13 cellular contexts compared by ENCODE assay signal in the genomic region with DNA sequence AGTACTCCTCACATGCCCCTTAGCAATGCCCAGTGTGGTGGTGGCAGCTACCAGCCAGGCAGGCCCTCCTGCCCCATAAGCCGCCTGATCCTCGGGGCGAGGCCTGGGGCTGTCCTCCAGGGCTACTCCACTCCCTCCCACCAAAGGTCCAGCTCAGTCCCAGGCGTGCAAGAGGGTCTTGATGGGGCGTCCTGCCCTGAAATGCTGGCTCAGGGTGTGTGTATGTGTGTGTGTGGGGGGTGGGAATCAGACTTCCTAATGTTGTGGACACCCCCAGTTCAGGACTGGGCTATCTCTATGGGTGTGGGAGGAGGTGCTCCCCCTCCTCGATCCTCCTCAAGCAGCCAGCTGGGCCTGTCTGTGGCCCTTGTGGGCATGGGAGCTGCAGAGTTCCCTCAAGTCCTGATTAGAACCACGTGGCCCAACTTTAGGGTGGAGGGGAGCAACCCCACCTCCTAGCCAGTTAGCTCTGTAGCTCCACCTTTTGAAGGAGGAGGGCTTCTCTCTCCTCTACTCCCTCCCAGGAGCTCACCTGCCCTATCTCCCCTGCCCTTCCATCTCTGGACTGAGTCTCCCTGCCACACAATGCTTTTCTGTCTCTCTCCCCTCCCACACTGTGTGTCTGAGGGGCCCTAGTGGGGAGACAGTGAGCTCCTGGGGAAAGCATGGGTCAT. TPM values are rescaled to one million over a fixed set of nuclear protein-coding genes. Genes with fewer than 3 reads are reported as not detected.
DNase-seq lines count a peak whose midpoint lies in the region; ATAC-seq and TF ChIP-seq lines count a peak whose summit lies in the region.
"Had no signal": no experiment of that assay in that cellular context is flagged by ENCODE, and none has a peak within 500 bp of the region (broad histone marks: within the 10 kb centered on the region; RNA-seq: fewer than 3 reads in every experiment).

No MANE protein-coding gene starts in this region.

- H3K4me1 ChIP-seq in PC-3 (ENCODE audit: insufficient read depth, low read length) (no peaks in the 10 kb centered on the region), esophagus squamous epithelium (peaks cover 0 to 45% (median 6%) of the 10 kb centered on the region in 3 donors), OCI-LY7 (ENCODE audit: insufficient read depth, low read length, poor library complexity, severe bottlenecking) (no peaks in the 10 kb centered on the region)

- no peaks in the 10 kb centered on the region for H3F3A ChIP-seq in PC-3 (ENCODE audit: low read length, unreplicated experiment)

- POLR2A ChIA-PET in PC-3 (lab: Charles Lee; ENCODE audit: unreplicated experiment): no interaction called here
- POLR2A ChIA-PET in OCI-LY7 (lab: Charles Lee): no interaction called here

- H4K20me1 ChIP-seq in PC-3 (ENCODE audit: low read length): no peaks in the 10 kb centered on the region
- no peaks in the 10 kb centered on the region for H4K20me1 ChIP-seq in OCI-LY7 (ENCODE audit: insufficient read depth, low read length)

- ATAC-seq in PC-3: peak; percentile 12; the same call in 1 of the 2 replicates

- H3K27ac ChIP-seq in PC-3 (ENCODE audit: low read length): no peak overlapping the region
- peak overlapping the region; percentile 46 to 79 (median 66) for H3K27ac ChIP-seq in esophagus squamous epithelium
- peak overlapping the region in 16 of 21 experiments; percentile 31 to 83 (median 63) for H3K27ac ChIP-seq in skin epidermis
- H3K27ac ChIP-seq in OCI-LY7 (ENCODE audit: low read depth, low read length, poor library complexity, severe bottlenecking): no peak overlapping the region

- H3K79me2 ChIP-seq in PC-3 (ENCODE audit: low read length) (no peaks in the 10 kb centered on the region), OCI-LY7 (ENCODE audit: insufficient read depth, low read depth, low read length) (no peaks in the 10 kb centered on the region)

- H3K4me2 ChIP-seq in PC-3 (ENCODE audit: low read length) (no peak overlapping the region), OCI-LY7 (ENCODE audit: low read length) (no peak overlapping the region)

- H3K9me2 ChIP-seq in PC-3 (replicated peaks; ENCODE audit: low read length) (no peaks in the 10 kb centered on the region), OCI-LY7 (ENCODE audit: insufficient read depth, low read length) (no peaks in the 10 kb centered on the region)

- 80 to 93% methylated on average over 1 to 3 of the region's 7 CpGs for WGBS in esophagus squamous epithelium, 2 donors

- H3K9ac ChIP-seq in PC-3 (ENCODE audit: low read length): no peak overlapping the region

- no peak for TF ChIP-seq CTCF in PC-3 (conservative IDR thresholded peaks at IDR 0.05; ENCODE audit: low read depth, low read length)
- TF ChIP-seq CTCF in esophagus squamous epithelium (IDR thresholded peaks at IDR 0.05): no peak
- no peak for TF ChIP-seq CTCF in OCI-LY7 (conservative IDR thresholded peaks at IDR 0.05; ENCODE audit: low read length)

- intact Hi-C loops in PC-3 (cut with micrococcal nuclease): no loop called here
- intact Hi-C loops in esophagus squamous epithelium (cut with DNase I): no loop called here
- intact Hi-C loops in OCI-LY7 (cut with micrococcal nuclease; ENCODE audit: unreplicated experiment): no loop called here

- no TSS peak for BruUV-seq in PC-3 (replicated peaks; lab: Mats Ljungman, UMichigan)
- no TSS peak for BruUV-seq in OCI-LY7 (replicated peaks; lab: Mats Ljungman, UMichigan)

- H3K4me3 ChIP-seq in PC-3 (ENCODE audit: low read length) (no peak overlapping the region), esophagus squamous epithelium (no peak overlapping the region), skin epidermis (no peak overlapping the region), OCI-LY7 (ENCODE audit: low read depth, low read length, poor library complexity, severe bottlenecking) (no peak overlapping the region)

- H2AFZ ChIP-seq in PC-3 (ENCODE audit: low read length) (no peak overlapping the region), OCI-LY7 (ENCODE audit: low read length) (no peak overlapping the region)

- no peaks in the 10 kb centered on the region for H3K27me3 ChIP-seq in PC-3 (ENCODE audit: low read length)
- peaks cover 0 to 9% (median 0%) of the 10 kb centered on the region in 4 donors for H3K27me3 ChIP-seq in esophagus squamous epithelium
- H3K27me3 ChIP-seq: BE2C had no signal

- CTCF ChIA-PET in PC-3 (lab: Charles Lee) (no interaction called here), OCI-LY7 (lab: Charles Lee; ENCODE audit: unreplicated experiment) (no interaction called here)

- H3K36me3 ChIP-seq in PC-3 (ENCODE audit: low read depth, low read length) (no peaks in the 10 kb centered on the region), esophagus squamous epithelium (no peaks in the 10 kb centered on the region), OCI-LY7 (ENCODE audit: insufficient read depth, low read length) (no peaks in the 10 kb centered on the region)
- H3K36me3 ChIP-seq: BE2C had no signal

- DNase-seq in PC-3 (no peak), esophagus squamous epithelium (lab: John Stamatoyannopoulos, UW) (no peak), OCI-LY7 (ENCODE audit: low spot score) (no peak), islet precursor cell (no peak), NCI-H1436 (lab: John Stamatoyannopoulos, UW) (no peak)
- DNase-seq: activated CD4-positive, CD25-positive, alpha-beta regulatory T cell; activated naive CD4-positive, alpha-beta T cell treated with anti-CD3 and anti-CD28 coated beads for 36 hours; BE2C; NCI-H187; NCI-H524; stimulated activated CD4-positive, alpha-beta T cell treated with anti-CD3 and anti-CD28 coated beads, Interleukin-2, amount 100 ng/mL, for 48 hours had no signal

- no peaks in the 10 kb centered on the region for H3K9me3 ChIP-seq in PC-3 (ENCODE audit: low read length)
- H3K9me3 ChIP-seq in esophagus squamous epithelium: no peaks in the 10 kb centered on the region
- H3K9me3 ChIP-seq in OCI-LY7 (ENCODE audit: low read length): no peaks in the 10 kb centered on the region
- H3K9me3 ChIP-seq: BE2C had no signal

- TF ChIP-seq POLR2A in esophagus squamous epithelium (IDR thresholded peaks at IDR 0.05): no peak

RNA-seq across cellular contexts. Expression of gene HSPA12B, which starts 7.6 kb away (rescaled TPM):
- total RNA-seq in PC-3 (2014; rRNA removed) (not detected in 2 replicates), esophagus squamous epithelium (1 to 10 TPM in 2 of 4 donors, under 1 TPM in 2; 0.64 to 4.6 (median 1.8) TPM), OCI-LY7 (2022) (not detected in 2 replicates)
- not detected in 2 replicates for total RNA-seq in OCI-LY7 (2014; rRNA removed; shearing (Covaris generic))
- total RNA-seq: activated naive CD4-positive, alpha-beta T cell treated with anti-CD3 and anti-CD28 coated beads for 36 hours had no signal

RNA-seq across cellular contexts. Expression of gene ADISSP, which starts 27.5 kb away (rescaled TPM):
- total RNA-seq in PC-3 (2014; rRNA removed) (244 and 307 TPM in 2 replicates), esophagus squamous epithelium (10 to 100 TPM; 13.5 to 24.7 (median 19.8) TPM), OCI-LY7 (2022) (58.7 and 64.4 TPM in 2 replicates)
- 62.1 and 66.7 TPM in 2 replicates for total RNA-seq in OCI-LY7 (2014; rRNA removed; shearing (Covaris generic))

RNA-seq across cellular contexts. Expression of gene SIGLEC1, which starts 27.7 kb away (rescaled TPM):
- not detected in 2 replicates for total RNA-seq in PC-3 (2014; rRNA removed)
- total RNA-seq in esophagus squamous epithelium: 1 to 10 TPM in 2 of 4 donors, under 1 TPM in 2; 0.11 to 6.9 (median 1.8) TPM
- total RNA-seq in OCI-LY7 (2014; rRNA removed; shearing (Covaris generic)): not detected in 2 replicates
- 0.11 TPM in 1 of 2 replicates, not detected in the other for total RNA-seq in OCI-LY7 (2022)
- total RNA-seq: pulmonary artery endothelial cell had no signal

RNA-seq across cellular contexts. Expression of gene SPEF1, which starts 41.2 kb away (rescaled TPM):
- 2.0 and 2.6 TPM in 2 replicates for total RNA-seq in PC-3 (2014; rRNA removed)
- under 1 TPM in 1 of 4 donors, not detected in 3; 0.19 TPM for total RNA-seq in esophagus squamous epithelium
- 0.09 and 0.10 TPM in 2 replicates for total RNA-seq in OCI-LY7 (2014; rRNA removed; shearing (Covaris generic))
- total RNA-seq in OCI-LY7 (2022): 0.27 TPM in 1 of 2 replicates, not detected in the other
- total RNA-seq: activated naive CD4-positive, alpha-beta T cell treated with anti-CD3 and anti-CD28 coated beads for 36 hours had no signal

RNA-seq across cellular contexts. Expression of gene CENPB, which starts 46.5 kb away (rescaled TPM):
- total RNA-seq in PC-3 (2014; rRNA removed) (213 and 276 TPM in 2 replicates), esophagus squamous epithelium (10 to 100 TPM; 38.8 to 81.4 (median 67.1) TPM), OCI-LY7 (2022) (31.2 and 34.8 TPM in 2 replicates)
- total RNA-seq in OCI-LY7 (2014; rRNA removed; shearing (Covaris generic)): 32.5 and 39.1 TPM in 2 replicates

Comparison
In these comparisons a context has a peak if more than half of its experiments do, and no peak if none do; other contexts are left out.
1. H3K27ac ChIP-seq: peak in esophagus squamous epithelium (4 of 4) and skin epidermis (16 of 21); none in PC-3 (single experiment) and OCI-LY7 (single experiment).